Comparison of ENCODE assay signal across 1 cellular context in the genomic region with DNA sequence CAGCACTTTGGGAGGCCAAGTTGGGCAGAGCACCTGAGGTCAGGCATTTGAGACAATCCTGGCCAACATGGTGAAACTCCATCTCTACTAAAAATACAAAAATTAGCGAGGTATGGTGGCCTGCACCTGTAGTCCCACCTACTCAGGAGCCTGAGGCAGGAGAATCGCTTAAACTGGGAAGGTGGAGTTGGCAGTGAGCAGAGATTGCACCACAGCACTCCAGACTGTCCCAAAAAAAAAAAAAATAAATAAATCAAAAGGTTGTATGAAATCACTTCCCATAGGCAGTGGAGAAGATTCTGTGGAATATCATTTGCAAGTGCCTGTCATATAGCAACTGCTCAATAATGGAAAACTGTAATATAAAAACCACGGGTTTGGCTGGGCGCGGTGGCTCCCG.
TF ChIP-seq lines count a peak whose summit lies in the region.

No MANE protein-coding gene starts in this region.

TF ChIP-seq in HepG2, 621 proteins besides CTCF, POLR2A, EP300 and RAD21 (continued from another document):
- no peak for TF ChIP-seq ZNF337 (CRISPR knock-in tag; IDR thresholded peaks at IDR 0.05; ENCODE audit: borderline replicate concordance, low read depth)
- TF ChIP-seq ZBTB40 (IDR thresholded peaks at IDR 0.05), result no peak
- no peak for TF ChIP-seq ZBTB40 (CRISPR knock-in tag; IDR thresholded peaks at IDR 0.05)
- no peak for TF ChIP-seq CERS6 (CRISPR knock-in tag; IDR thresholded peaks at IDR 0.05)
